Comparison of ENCODE assay signal across 31 cellular contexts in the genomic region with DNA sequence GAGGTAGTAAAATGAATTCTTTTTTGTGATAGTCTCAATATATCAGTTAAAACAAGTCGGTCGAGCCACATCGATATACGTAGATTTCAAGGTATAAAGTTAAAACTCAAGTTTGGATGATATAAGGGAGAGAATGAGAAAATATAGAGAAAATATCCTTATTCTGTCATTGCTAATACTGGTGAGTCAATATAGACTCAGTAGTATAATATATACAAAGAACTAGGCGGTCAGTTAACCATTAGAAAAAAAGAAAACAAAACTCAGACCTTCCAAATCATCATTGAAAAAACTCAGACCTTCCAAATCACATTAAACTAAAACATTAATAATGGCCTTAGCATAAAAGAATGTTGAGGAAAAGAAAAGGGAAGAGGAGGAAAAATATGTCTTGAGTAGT.
"Had no signal": no experiment of that assay in that cellular context is flagged by ENCODE, and none has a peak within 500 bp of the region (broad histone marks: within the 10 kb centered on the region; RNA-seq: fewer than 3 reads in every experiment).

No MANE protein-coding gene starts in this region.

- H3K36me3 Mint-ChIP-seq: immature natural killer cell, naive B cell, natural killer cell, neural progenitor cell, type B pancreatic cell had no signal

- DNase-seq: hypothalamus; immature natural killer cell; kidney; left ventricle myocardium inferior; mesendoderm; naive B cell; natural killer cell; nephron progenitor cell; occipital lobe; pancreas; posterior cingulate gyrus; retina; right cardiac atrium; stimulated activated CD4-positive, alpha-beta T cell treated with anti-CD3 and anti-CD28 coated beads, Interleukin-12 subunit alpha, Interleukin-12 subunit beta, amount 100 ng/mL, for 4 hours; stimulated activated CD4-positive, alpha-beta T cell treated with anti-CD3 and anti-CD28 coated beads, Interleukin-15, amount 100 ng/mL, for 24 hours; stimulated activated CD4-positive, alpha-beta T cell treated with anti-CD3 and anti-CD28 coated beads, Interleukin-2, amount 100 ng/mL, for 24 hours; stimulated activated CD4-positive, alpha-beta T cell treated with anti-CD3 and anti-CD28 coated beads, Interleukin-4, amount 100 ng/mL, for 1 hour; stimulated activated naive CD4-positive, alpha-beta T cell; tibial artery; uterus had no signal

- ATAC-seq: natural killer cell, pancreas, right cardiac atrium, sciatic nerve had no signal

- H3K27me3 Mint-ChIP-seq: naive B cell; stimulated activated naive CD8-positive, alpha-beta T cell treated with anti-CD3 and anti-CD28 coated beads, Interleukin-15, Interleukin-2, amounts not matched to agents 100 ng/mL and 50 ng/mL, for 24 hours; type B pancreatic cell had no signal

- H3K9me3 Mint-ChIP-seq: type B pancreatic cell had no signal

- H3K4me1 ChIP-seq: neural progenitor cell, pancreas, prostate gland, suprapubic skin, uterus had no signal

- H3K27me3 ChIP-seq: neural progenitor cell, neutrophil, pancreas, suprapubic skin, tibial artery, uterus had no signal

- H3K27ac ChIP-seq: neural progenitor cell, neutrophil, pancreas, prostate gland, skin epidermis, suprapubic skin, thoracic aorta, uterus had no signal

- H3K9me3 ChIP-seq: pancreas, prostate gland, suprapubic skin, thoracic aorta, tibial artery, uterus had no signal

- H3K4me1 Mint-ChIP-seq: immature natural killer cell, naive B cell, natural killer cell, neural progenitor cell had no signal

- H3K4me3 ChIP-seq: left ventricle myocardium inferior, lung, neural progenitor cell, pancreas, prostate gland, skin epidermis, suprapubic skin, thoracic aorta, tibial artery, uterus had no signal

- H3K36me3 ChIP-seq: left ventricle myocardium inferior, neural progenitor cell, neutrophil, pancreas, prostate gland, suprapubic skin, thoracic aorta, tibial artery, uterus had no signal

- H3K4me3 Mint-ChIP-seq: immature natural killer cell; mesothelial cell of epicardium; naive B cell; natural killer cell; nephron progenitor cell; neural progenitor cell; stimulated activated naive CD8-positive, alpha-beta T cell treated with anti-CD3 and anti-CD28 coated beads, Interleukin-15, Interleukin-2, amounts not matched to agents 100 ng/mL and 50 ng/mL, for 24 hours; type B pancreatic cell had no signal

- H3K27ac Mint-ChIP-seq: immature natural killer cell; mesothelial cell of epicardium; natural killer cell; nephron progenitor cell; neural progenitor cell; stimulated activated naive CD8-positive, alpha-beta T cell treated with anti-CD3 and anti-CD28 coated beads, Interleukin-15, Interleukin-2, amounts not matched to agents 100 ng/mL and 50 ng/mL, for 24 hours; type B pancreatic cell had no signal
